Comparison of ENCODE assay signal across 22 cellular contexts in the genomic region with DNA sequence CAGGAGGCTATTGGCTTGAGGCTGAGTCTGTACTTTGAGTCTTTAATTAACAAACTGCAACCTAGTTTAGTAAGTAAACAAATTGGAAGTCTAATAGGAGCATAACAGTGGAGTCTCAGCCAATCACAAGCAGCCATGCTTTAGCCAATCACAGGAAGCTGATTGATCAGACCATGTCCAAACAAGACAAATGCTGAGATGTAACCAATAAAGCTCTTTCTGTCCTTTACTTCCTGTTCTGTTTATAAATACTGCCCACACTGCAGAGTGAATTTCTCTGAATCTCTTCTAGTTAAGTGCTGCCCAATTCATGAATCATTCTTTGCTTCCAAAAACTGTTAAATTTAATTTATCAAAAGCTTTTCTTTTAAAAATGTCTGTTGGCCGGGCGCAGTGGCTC.
DNase-seq lines count a peak whose midpoint lies in the region; ATAC-seq, FAIRE-seq and TF ChIP-seq lines count a peak whose summit lies in the region.
"Had no signal": no experiment of that assay in that cellular context is flagged by ENCODE, and none has a peak within 500 bp of the region (broad histone marks: within the 10 kb centered on the region; RNA-seq: fewer than 3 reads in every experiment).

No MANE protein-coding gene starts in this region.

- H3K23ac ChIP-seq in mesendoderm (ENCODE audit: low read length): no peak overlapping the region

- TF ChIP-seq CTCF in astrocyte (IDR thresholded peaks at IDR 0.05; ENCODE audit: insufficient read depth, low read depth, low read length): no peak

- H3K4me3 ChIP-seq in GM23248: no peak overlapping the region
- no peak overlapping the region for H3K4me3 ChIP-seq in astrocyte (ENCODE audit: insufficient read depth, low read depth, low read length)
- H3K4me3 ChIP-seq in mesendoderm (ENCODE audit: low read length): no peak overlapping the region
- H3K4me3 ChIP-seq: lung, tibial artery had no signal

- H3K27ac Mint-ChIP-seq in astrocyte (ENCODE audit: unreplicated experiment): peak overlapping the region; percentile 81
- H3K27ac Mint-ChIP-seq: CD8-positive, alpha-beta T cell; stimulated activated naive CD8-positive, alpha-beta T cell treated with anti-CD3 and anti-CD28 coated beads, Interleukin-15, Interleukin-2, amounts not matched to agents 100 ng/mL and 50 ng/mL, for 24 hours; T-helper 17 cell had no signal

- no peak overlapping the region for H2BK15ac ChIP-seq in mesendoderm (replicated peaks; ENCODE audit: low read depth)

- H2AFZ ChIP-seq in GM23248 (no peak overlapping the region), astrocyte (ENCODE audit: low read depth, low read length) (no peak overlapping the region)

- no peak overlapping the region for H4K8ac ChIP-seq in mesendoderm (ENCODE audit: low read depth, low read length)

- no peak overlapping the region for H3K4me3 Mint-ChIP-seq in astrocyte (ENCODE audit: unreplicated experiment)
- H3K4me3 Mint-ChIP-seq: CD8-positive, alpha-beta T cell; stimulated activated naive CD8-positive, alpha-beta T cell treated with anti-CD3 and anti-CD28 coated beads, Interleukin-15, Interleukin-2, amounts not matched to agents 100 ng/mL and 50 ng/mL, for 24 hours; T-helper 17 cell had no signal

- peaks cover 53% of the 10 kb centered on the region for H3K4me1 Mint-ChIP-seq in astrocyte (ENCODE audit: low read depth, unreplicated experiment)

- no peaks in the 10 kb centered on the region for H3K27me3 ChIP-seq in GM23248 (replicated peaks; ENCODE audit: insufficient read depth)
- no peaks in the 10 kb centered on the region for H3K27me3 ChIP-seq in astrocyte (ENCODE audit: insufficient read depth, low read length)
- no peaks in the 10 kb centered on the region for H3K27me3 ChIP-seq in mesendoderm (ENCODE audit: insufficient read depth, low read length, poor library complexity)
- H3K27me3 ChIP-seq: tibial artery had no signal

- H3K9me2 ChIP-seq in GM23248 (ENCODE audit: insufficient read depth): no peaks in the 10 kb centered on the region

- H4K20me1 ChIP-seq in GM23248 (ENCODE audit: insufficient read depth) (no peaks in the 10 kb centered on the region), astrocyte (ENCODE audit: insufficient read depth, low read length) (no peaks in the 10 kb centered on the region)

- H3K56ac ChIP-seq in mesendoderm (ENCODE audit: low read length): no peak overlapping the region

- no peak for ATAC-seq in GM21825 (IDR thresholded peaks at IDR 0.05; ENCODE audit: unreplicated experiment)
- ATAC-seq in GM21367 (IDR thresholded peaks at IDR 0.05; ENCODE audit: unreplicated experiment): no peak
- ATAC-seq: CD8-positive, alpha-beta T cell; T-helper 17 cell had no signal

- peaks cover 67% of the 10 kb centered on the region for H3K4me1 ChIP-seq in GM23248 (ENCODE audit: insufficient read depth)
- H3K4me1 ChIP-seq in astrocyte (ENCODE audit: insufficient read depth, low read length): peaks cover 60% of the 10 kb centered on the region
- peaks cover 4% of the 10 kb centered on the region for H3K4me1 ChIP-seq in mesendoderm (ENCODE audit: control insufficient read depth, low read depth, low read length)

- no peaks in the 10 kb centered on the region for H3K36me3 ChIP-seq in GM23248 (ENCODE audit: low read depth)
- no peaks in the 10 kb centered on the region for H3K36me3 ChIP-seq in astrocyte (ENCODE audit: insufficient read depth, low read length)
- H3K36me3 ChIP-seq in mesendoderm (ENCODE audit: control insufficient read depth, insufficient read depth, low read length): no peaks in the 10 kb centered on the region
- H3K36me3 ChIP-seq: tibial artery had no signal

- WGBS in GM23248 (ENCODE audit: low coverage in 1 of 2, low lambda C conversion rate in 2 of 2, missing lambda C conversion rate in 2 of 2), 2 experiments: 91 to 92% methylated on average over 2 of the region's 2 CpGs
- no CpG with 5 or more reads among the region's 2 CpGs for WGBS in mesendoderm (ENCODE audit: extremely low coverage, insufficient coverage, low lambda C conversion rate)

- no peak overlapping the region for H3K4ac ChIP-seq in mesendoderm (ENCODE audit: low read depth, low read length)

- H3F3A ChIP-seq in GM23248 (ENCODE audit: insufficient read depth): peaks cover 63% of the 10 kb centered on the region

- in situ Hi-C loops in GM23248 (cut with MboI): no loop called here

- no peaks in the 10 kb centered on the region for H3K27me3 Mint-ChIP-seq in astrocyte (ENCODE audit: low read depth, unreplicated experiment)
- H3K27me3 Mint-ChIP-seq: stimulated activated naive CD8-positive, alpha-beta T cell treated with anti-CD3 and anti-CD28 coated beads, Interleukin-15, Interleukin-2, amounts not matched to agents 100 ng/mL and 50 ng/mL, for 24 hours; T-helper 17 cell had no signal

- H3K27ac ChIP-seq in GM23248 (peak overlapping the region; percentile 50), astrocyte (ENCODE audit: low read depth, low read length) (peak overlapping the region; percentile 77), mesendoderm (ENCODE audit: low read depth, low read length) (peak overlapping the region; percentile 39)
- H3K27ac ChIP-seq: tibial artery had no signal

- H4K5ac ChIP-seq in mesendoderm (ENCODE audit: low read length): no peak overlapping the region

- no peak overlapping the region for H2BK120ac ChIP-seq in mesendoderm (ENCODE audit: low read depth, low read length)

- H3K9me3 ChIP-seq in GM23248 (ENCODE audit: low read depth) (no peaks in the 10 kb centered on the region), astrocyte (ENCODE audit: insufficient read depth, low read depth, low read length) (no peaks in the 10 kb centered on the region)
- H3K9me3 ChIP-seq: tibial artery had no signal

- H3K79me2 ChIP-seq in GM23248 (ENCODE audit: insufficient read depth): no peaks in the 10 kb centered on the region
- H3K79me2 ChIP-seq in astrocyte (ENCODE audit: insufficient read depth, low read length): no peaks in the 10 kb centered on the region
- no peaks in the 10 kb centered on the region for H3K79me2 ChIP-seq in mesendoderm (ENCODE audit: control insufficient read depth, insufficient read depth, low read length)

- H2AK5ac ChIP-seq in mesendoderm (ENCODE audit: low read length): no peak overlapping the region

- H3K79me1 ChIP-seq in mesendoderm (ENCODE audit: low read length): no peaks in the 10 kb centered on the region

- H3K9ac ChIP-seq in GM23248 (no peak overlapping the region), astrocyte (ENCODE audit: low read length) (no peak overlapping the region), mesendoderm (ENCODE audit: low read length) (no peak overlapping the region)

- peaks cover 5% of the 10 kb centered on the region for H3K9me3 Mint-ChIP-seq in astrocyte (ENCODE audit: unreplicated experiment)
- H3K9me3 Mint-ChIP-seq: CD8-positive, alpha-beta T cell had no signal

- FAIRE-seq in astrocyte (lab: Jason Lieb, UNC): no peak
- FAIRE-seq: endometrium had no signal

- peaks cover 3% of the 10 kb centered on the region for H3K36me3 Mint-ChIP-seq in astrocyte (ENCODE audit: low read depth, unreplicated experiment)
- H3K36me3 Mint-ChIP-seq: CD8-positive, alpha-beta T cell had no signal

- DNase-seq in GM23248 (peak; percentile 50), MV-4-11 (lab: John Stamatoyannopoulos, UW) (peak; percentile 30), astrocyte (ENCODE audit: low read depth) (peak; percentile 49), mesendoderm (no peak), HuH-7 (ENCODE audit: low spot score) (no peak), RKO (ENCODE audit: low spot score) (no peak)
- DNase-seq: activated CD8-positive, alpha-beta memory T cell treated with anti-CD3 and anti-CD28 coated beads, Interleukin-2, amount 50 U/mL, for 4 hours; CD8-positive, alpha-beta T cell; cortex of kidney; KG1; NCI-H1092 treated with DMSO at 0.1 percent for 48 hours; NCI-H2081 treated with DMSO at 0.1 percent for 48 hours; NCI-H524 treated with DMSO at 0.1 percent for 48 hours; SHP77 treated with DMSO at 0.1 percent for 48 hours; stimulated activated CD4-positive, alpha-beta T cell treated with anti-CD3 and anti-CD28 coated beads, Interleukin-4, amount 100 ng/mL, for 24 hours; T-helper 17 cell; tibial artery had no signal

- peak overlapping the region; percentile 24 for H3K4me2 ChIP-seq in GM23248 (ENCODE audit: unreplicated experiment)
- H3K4me2 ChIP-seq in astrocyte (ENCODE audit: low read length): peak overlapping the region; percentile 30
- no peak overlapping the region for H3K4me2 ChIP-seq in mesendoderm (ENCODE audit: low read length)

- H3K18ac ChIP-seq in mesendoderm (ENCODE audit: low read length): no peak overlapping the region

- H2BK5ac ChIP-seq in mesendoderm (ENCODE audit: low read length): no peak overlapping the region

Comparison
In these comparisons a context has a peak if more than half of its experiments do, and no peak if none do; other contexts are left out.
1. DNase-seq: peak in GM23248 (single experiment), MV-4-11 (single experiment) and astrocyte (single experiment); none in mesendoderm (single experiment), HuH-7 (single experiment) and RKO (single experiment).
2. Peak in every context shown above with its lines, with median percentiles within 50 percentile points of each other: H3K27ac ChIP-seq.